15 cellular contexts compared by ENCODE assay signal in the genomic region with DNA sequence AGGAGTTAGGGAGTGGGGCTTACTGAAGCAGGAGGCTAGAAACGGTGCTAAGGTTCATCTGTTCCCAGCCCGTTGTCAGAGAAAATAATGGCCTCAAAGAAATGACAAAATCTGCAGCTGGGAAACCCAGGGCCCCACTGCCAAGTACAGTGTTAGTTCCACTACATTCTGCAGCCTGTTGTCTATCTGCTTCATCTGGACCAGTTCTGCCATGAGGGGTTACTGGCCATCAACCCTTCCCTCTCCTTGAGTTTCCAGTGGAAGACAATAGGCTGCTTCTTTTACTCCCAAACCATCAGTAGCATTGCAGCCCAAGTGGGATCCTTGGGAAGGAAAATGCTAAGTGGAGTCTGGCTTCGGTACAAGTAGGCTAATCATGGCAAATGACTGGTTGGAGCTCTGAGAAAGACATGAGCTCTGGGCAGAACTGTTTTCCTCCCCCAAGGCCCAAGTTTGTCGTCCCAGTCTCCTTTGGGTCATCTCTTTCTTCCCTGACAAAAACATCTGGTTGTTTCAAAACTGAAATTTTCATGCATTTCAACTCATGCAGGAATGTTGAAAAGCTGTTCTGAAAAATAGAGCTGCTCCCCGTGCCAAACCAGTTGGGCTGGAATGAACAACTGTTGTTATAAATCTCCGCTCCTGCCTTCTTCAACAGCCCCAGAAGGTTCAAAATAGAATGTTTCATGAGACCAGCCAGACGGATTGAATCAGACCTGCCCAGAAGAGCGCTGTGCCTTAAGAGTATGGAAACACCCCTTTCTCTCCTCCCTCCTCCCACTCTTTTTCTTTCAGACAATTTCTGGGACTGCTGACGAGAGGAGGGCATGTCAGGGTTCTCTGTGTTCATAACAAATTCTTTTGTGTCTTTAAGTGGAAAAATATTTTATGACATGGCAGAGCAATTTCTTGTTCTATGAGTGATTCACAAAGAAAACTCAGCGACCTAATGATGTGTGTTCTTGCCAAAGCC.
A peak's percentile ranks its signal among the peaks of the same experiment; 100 is the strongest.
DNase-seq lines count a peak whose midpoint lies in the region; ATAC-seq, FAIRE-seq and TF ChIP-seq lines count a peak whose summit lies in the region.
"Had no signal": no experiment of that assay in that cellular context is flagged by ENCODE, and none has a peak within 500 bp of the region (broad histone marks: within the 10 kb centered on the region; RNA-seq: fewer than 3 reads in every experiment).

No MANE protein-coding gene starts in this region.

- peak overlapping the region; percentile 18 to 40 for H3K4me3 ChIP-seq in ascending aorta
- no peak overlapping the region for H3K4me3 ChIP-seq in gastroesophageal sphincter
- no peak overlapping the region for H3K4me3 ChIP-seq in rectal smooth muscle tissue (ENCODE audit: low read length)
- H3K4me3 ChIP-seq in HepG2 (replicated peaks in 1 of 3; ENCODE audit: insufficient read depth in 1 of 3, low read depth in 2 of 3, low read length in 3 of 3) = no peak overlapping the region
- H3K4me3 ChIP-seq: SJSA1 had no signal

- H3K27ac ChIP-seq in ascending aorta (peak overlapping the region; percentile 82 to 86), gastroesophageal sphincter (peak overlapping the region in 3 of 4 donors; percentile 58 to 71 (median 58)), rectal smooth muscle tissue (ENCODE audit: low read depth, low read length) (peak overlapping the region; percentile 11), substantia nigra (ENCODE audit: low read depth, low read length, poor library complexity, severe bottlenecking) (no peak overlapping the region), HepG2 (ENCODE audit: extremely low read length, insufficient read depth, low read length) (no peak overlapping the region)
- H3K27ac ChIP-seq: C4-2B, SJSA1 had no signal

- H3K36me3 ChIP-seq in ascending aorta = no peaks in the 10 kb centered on the region
- H3K36me3 ChIP-seq in gastroesophageal sphincter = no peaks in the 10 kb centered on the region
- no peaks in the 10 kb centered on the region for H3K36me3 ChIP-seq in rectal smooth muscle tissue (ENCODE audit: control insufficient read depth, insufficient read depth, low read length)
- H3K36me3 ChIP-seq in HepG2 (replicated peaks in 1 of 2; ENCODE audit: control insufficient read depth in 1 of 2, insufficient read depth in 2 of 2, low read length in 2 of 2) = no peaks in the 10 kb centered on the region
- H3K36me3 ChIP-seq: SJSA1 had no signal

- POLR2A ChIA-PET in HepG2 (lab: Yijun Ruan, JAX) = no interaction called here

- in situ Hi-C loops in HepG2 (cut with HindIII; ENCODE audit: extremely low pct_ligation_motif_present, low pct_unique_long_range_greater_than_20kb) = no loop called here

- no peak for TF ChIP-seq CTCF in ascending aorta (IDR thresholded peaks at IDR 0.05)
- no peak for TF ChIP-seq CTCF in gastroesophageal sphincter (IDR thresholded peaks at IDR 0.05)
- no peak for TF ChIP-seq CTCF in HepG2 (CRISPR knock-in tag; IDR thresholded peaks at IDR 0.05)

- H3K4me1 ChIP-seq in ascending aorta (peaks cover 4 to 17% of the 10 kb centered on the region in 2 donors), gastroesophageal sphincter (peaks cover 0 to 33% (median 6%) of the 10 kb centered on the region in 3 donors), rectal smooth muscle tissue (ENCODE audit: control insufficient read depth, insufficient read depth, low read length) (peaks cover 2% of the 10 kb centered on the region), HepG2 (ENCODE audit: insufficient read depth, low read length) (no peaks in the 10 kb centered on the region)
- H3K4me1 ChIP-seq: SJSA1 had no signal

- H3K9me3 ChIP-seq in ascending aorta (no peaks in the 10 kb centered on the region), gastroesophageal sphincter (no peaks in the 10 kb centered on the region), HepG2 (ENCODE audit: low read length) (no peaks in the 10 kb centered on the region)
- H3K9me3 ChIP-seq: SJSA1 had no signal

- H3K4me2 ChIP-seq in HepG2 (ENCODE audit: low read depth, low read length) = no peak overlapping the region

- FAIRE-seq in HepG2 (lab: Jason Lieb, UNC) = no peak

- no TSS peak for BruUV-seq in HepG2 (replicated peaks; lab: Mats Ljungman, UMichigan)

- no peak overlapping the region for H3K9ac ChIP-seq in rectal smooth muscle tissue (ENCODE audit: low read length)
- H3K9ac ChIP-seq in HepG2 (ENCODE audit: insufficient read depth, low read depth, low read length) = no peak overlapping the region

- H2AFZ ChIP-seq in HepG2 (ENCODE audit: low read length) = no peak overlapping the region

- intact Hi-C loops in ascending aorta (cut with DNase I) = loop anchor here (2.0 to 5.0 kb wide), 4 partner anchors 77 to 432 kb away; no protein-coding TSS in a partner anchor
- intact Hi-C loops in HepG2 (cut with micrococcal nuclease; ENCODE audit: unreplicated experiment) = no loop called here

- WGBS in gastroesophageal sphincter (ENCODE audit: low coverage in 1 of 2), 2 donors = 19 to 26% methylated on average over 5 to 10 of the region's 10 CpGs
- 4% methylated on average over 10 of the region's 10 CpGs for WGBS in HepG2 (ENCODE audit: low lambda C conversion rate)

- H4K20me1 ChIP-seq in HepG2 (ENCODE audit: insufficient read depth, low read length) = no peaks in the 10 kb centered on the region

- H3K27me3 ChIP-seq in ascending aorta (no peaks in the 10 kb centered on the region), gastroesophageal sphincter (no peaks in the 10 kb centered on the region), rectal smooth muscle tissue (ENCODE audit: control insufficient read depth, insufficient read depth, low read length) (no peaks in the 10 kb centered on the region), HepG2 (ENCODE audit: control insufficient read depth in 1 of 2, insufficient read depth in 2 of 2, low read length in 2 of 2) (peaks cover 0 to 61% of the 10 kb centered on the region in 2 experiments; a peak in 3 of 5 replicates)
- H3K27me3 ChIP-seq: SJSA1 had no signal

- no peaks in the 10 kb centered on the region for H3K79me2 ChIP-seq in HepG2 (ENCODE audit: insufficient read depth, low read length)

- ATAC-seq in gastroesophageal sphincter (peak; percentile 82), HepG2 (no peak)

- TF ChIP-seq EP300 in gastroesophageal sphincter (IDR thresholded peaks at IDR 0.05) = no peak
- no peak for TF ChIP-seq EP300 in HepG2 (IDR thresholded peaks at IDR 0.05; ENCODE audit: low read depth in 2 of 2, low read length in 2 of 2)
- no peak for TF ChIP-seq EP300 in HepG2 (CRISPR knock-in tag; IDR thresholded peaks at IDR 0.05; ENCODE audit: borderline replicate concordance)

- DNase-seq in AG08396 (ENCODE audit: low spot score) = peak; percentile 36
- DNase-seq in ascending aorta (ENCODE audit: low spot score in 2 of 2) = peak in 1 of 2 donors; percentile 81
- DNase-seq in NCI-H526 (lab: John Stamatoyannopoulos, UW) = no peak
- no peak for DNase-seq in substantia nigra (lab: John Stamatoyannopoulos, UW)
- no peak for DNase-seq in NCI-H146 (lab: John Stamatoyannopoulos, UW)
- DNase-seq in HepG2 (ENCODE audit: low spot score) = no peak
- DNase-seq: activated gamma-delta T cell treated with Interleukin-2 at 50 U/mL for 16 hours; effector CD8-positive, alpha-beta T cell; islet precursor cell; NCI-H82; occipital lobe had no signal

- no peak for TF ChIP-seq POLR2A in gastroesophageal sphincter (IDR thresholded peaks at IDR 0.05)
- no peak for TF ChIP-seq POLR2A in HepG2 (IDR thresholded peaks at IDR 0.05; ENCODE audit: insufficient read depth in 1 of 2, low read depth in 2 of 2, low read length in 2 of 2)

- TF ChIP-seq RAD21 in HepG2 (CRISPR knock-in tag; IDR thresholded peaks at IDR 0.05) = no peak

- CTCF ChIA-PET in HepG2 (lab: Yijun Ruan, JAX; ENCODE audit: low intra/inter-chr PET ratio, low total read pairs) = no interaction called here

TF ChIP-seq in HepG2, 621 proteins besides CTCF, POLR2A, EP300 and RAD21 (continues in another document):
- no peak for TF ChIP-seq GTF3A (CRISPR knock-in tag; conservative IDR thresholded peaks at IDR 0.05)
- TF ChIP-seq NR2C2 (CRISPR knock-in tag; IDR thresholded peaks at IDR 0.05; ENCODE audit: borderline replicate concordance) = no peak
- no peak for TF ChIP-seq AHR (CRISPR knock-in tag; IDR thresholded peaks at IDR 0.05)
- no peak for TF ChIP-seq ZNF556 (CRISPR knock-in tag; IDR thresholded peaks at IDR 0.05; ENCODE audit: borderline replicate concordance)

Comparison
In these comparisons a context has a peak if more than half of its experiments do, and no peak if none do; other contexts are left out.
1. H3K27ac ChIP-seq: peak in ascending aorta (2 of 2), gastroesophageal sphincter (3 of 4) and rectal smooth muscle tissue (single experiment); none in substantia nigra (single experiment) and HepG2 (single experiment).
2. H3K4me3 ChIP-seq: peak in ascending aorta (2 of 2); none in gastroesophageal sphincter (0 of 2), rectal smooth muscle tissue (single experiment) and HepG2 (0 of 3).